Comparison of ENCODE assay signal across 1 cellular context in genomic region chr9:133119039-133119438, GRCh38.
TF ChIP-seq lines count a peak whose summit lies in the region.

No MANE protein-coding gene starts in this region.

TF ChIP-seq in endothelial cell of umbilical vein, 7 proteins besides CTCF, POLR2A, EP300 and RAD21:
- TF ChIP-seq, protein P1, sequence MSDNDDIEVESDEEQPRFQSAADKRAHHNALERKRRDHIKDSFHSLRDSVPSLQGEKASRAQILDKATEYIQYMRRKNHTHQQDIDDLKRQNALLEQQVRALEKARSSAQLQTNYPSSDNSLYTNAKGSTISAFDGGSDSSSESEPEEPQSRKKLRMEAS (IDR thresholded peaks at IDR 0.05; ENCODE audit: insufficient read depth, insufficient read length) = no peak
